Comparison of ENCODE assay signal across 8 cellular contexts in the genomic region with DNA sequence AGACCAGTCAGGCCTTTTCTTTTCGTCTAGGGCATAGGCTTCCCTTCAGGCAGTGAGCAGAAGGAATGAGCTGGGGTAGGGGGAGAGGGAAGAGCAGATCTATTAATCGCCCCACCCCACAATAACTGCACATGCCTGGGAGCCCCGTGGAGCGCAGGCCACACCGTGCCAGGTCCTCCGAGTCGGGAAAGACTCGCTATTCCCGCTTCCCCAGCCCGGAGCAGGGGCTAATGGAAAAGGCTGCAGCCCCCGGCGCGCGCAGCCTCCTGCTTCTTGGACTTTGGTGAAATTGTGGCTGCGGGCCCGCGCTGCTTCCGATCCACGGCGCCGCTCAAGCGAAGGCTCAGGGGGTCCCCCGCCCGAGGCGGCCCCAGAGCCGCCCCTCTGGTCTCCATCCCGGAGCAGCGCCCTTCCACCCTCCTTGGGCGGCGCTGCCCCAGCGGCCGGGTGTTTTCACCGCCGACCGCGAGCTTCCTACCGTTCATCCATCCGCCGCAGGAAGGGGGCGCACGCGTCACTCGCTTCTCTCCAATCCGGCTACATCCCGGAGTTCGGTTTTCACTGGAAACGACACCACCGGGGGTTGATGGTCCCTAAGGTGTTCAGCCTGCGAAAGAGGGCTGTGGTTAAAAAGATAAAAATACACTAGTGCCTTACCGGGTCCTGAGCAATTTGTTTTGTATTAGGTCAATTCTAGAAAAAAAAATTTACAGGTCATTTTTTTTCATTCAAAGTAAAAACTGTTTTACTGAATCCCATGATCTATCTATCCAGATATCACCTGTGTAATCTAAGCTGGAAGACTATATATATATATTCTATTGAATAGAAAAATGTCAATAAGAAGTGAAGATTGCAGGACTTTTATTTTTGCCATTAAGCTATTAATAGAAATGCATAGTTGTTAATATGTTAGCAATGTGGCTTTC. TPM values are rescaled to one million over a fixed set of nuclear protein-coding genes. Genes with fewer than 3 reads are reported as not detected.
DNase-seq lines count a peak whose midpoint lies in the region; ATAC-seq and TF ChIP-seq lines count a peak whose summit lies in the region.

No MANE protein-coding gene starts in this region.

- H3K4me1 ChIP-seq in HCT116 (ENCODE audit: control insufficient read depth in 1 of 2, insufficient read depth in 2 of 2, low read length in 2 of 2): peaks cover 3 to 16% of the 10 kb centered on the region in 2 experiments; a peak in 3 of 4 replicates

- TF ChIP-seq CTCF in HCT116 (IDR thresholded peaks at IDR 0.05 in 2 of 3, conservative IDR thresholded peaks at IDR 0.05 in 1 of 3; ENCODE audit: borderline replicate concordance in 1 of 3, insufficient read depth in 1 of 3, low read depth in 2 of 3, low read length in 2 of 3): peak; percentile 81 to 87 (median 81)
- TF ChIP-seq CTCF in endothelial cell (IDR thresholded peaks at IDR 0.05; ENCODE audit: unreplicated experiment): peak; percentile 75

- ATAC-seq in HCT116: peak; percentile 74
- no peak for ATAC-seq in stimulated activated memory B cell treated with anti-CD40 and anti-IgM and Interleukin-4, amounts not matched to agents 10 μg/mL and 1 μg/mL and 100 μg/mL, for 72 hours
- no peak for ATAC-seq in HG03280 (IDR thresholded peaks at IDR 0.05; ENCODE audit: unreplicated experiment)

- H3K36me3 Mint-ChIP-seq in endothelial cell (ENCODE audit: low read depth, unreplicated experiment): no peaks in the 10 kb centered on the region
- no peaks in the 10 kb centered on the region for H3K36me3 Mint-ChIP-seq in stimulated activated memory B cell treated with anti-CD40 and anti-IgM and Interleukin-4, amounts not matched to agents 10 μg/mL and 1 μg/mL and 100 μg/mL, for 72 hours

- peak overlapping the region; percentile 73 for H3K4me2 ChIP-seq in HCT116 (ENCODE audit: low read length)

- H3K27me3 ChIP-seq in HCT116 (ENCODE audit: insufficient read depth, low read length): no peaks in the 10 kb centered on the region

- H3K27ac Mint-ChIP-seq in endothelial cell (ENCODE audit: unreplicated experiment): no peak overlapping the region
- no peak overlapping the region for H3K27ac Mint-ChIP-seq in stimulated activated memory B cell treated with anti-CD40 and anti-IgM and Interleukin-4, amounts not matched to agents 10 μg/mL and 1 μg/mL and 100 μg/mL, for 72 hours

- TF ChIP-seq RAD21 in HCT116 (IDR thresholded peaks at IDR 0.05; ENCODE audit: low read depth): peak; percentile 82

- no peaks in the 10 kb centered on the region for H3K79me2 ChIP-seq in HCT116 (ENCODE audit: insufficient read depth, low read length)

- CTCF ChIA-PET in HCT116 (lab: Charles Lee): interaction anchor here (0.7 to 2.3 kb wide), 16 partner anchors 9 to 604 kb away, joined by 3 to 9 read pairs (median 3); a partner anchor contains a TSS

- peak; percentile 4 for DNase-seq in DMS153 (lab: John Stamatoyannopoulos, UW)
- peak; percentile 36 for DNase-seq in HCT116 (ENCODE audit: low read depth, low spot score)
- peak; percentile 67 for DNase-seq in NCI-H2171 treated with DMSO at 0.1 percent for 48 hours (lab: John Stamatoyannopoulos, UW)
- DNase-seq in activated CD4-positive, alpha-beta T cell treated with anti-CD3 and anti-CD28 coated beads, Interleukin-2, amount 50 U/mL, for 1 hour: peak; percentile 27
- peak; percentile 89 for DNase-seq in endothelial cell (ENCODE audit: low spot score)
- DNase-seq in lung microvascular endothelial cell (ENCODE audit: low read depth in 2 of 2): peak; percentile 71 to 82

- H3K9ac ChIP-seq in HCT116 (ENCODE audit: low read length): no peak overlapping the region

- H3K9me3 ChIP-seq in HCT116 (ENCODE audit: control insufficient read depth in 1 of 2, insufficient read depth in 1 of 2, low read depth in 1 of 2, low read length in 2 of 2): no peaks in the 10 kb centered on the region

- H3K4me1 Mint-ChIP-seq in endothelial cell (ENCODE audit: unreplicated experiment): no peaks in the 10 kb centered on the region
- H3K4me1 Mint-ChIP-seq in stimulated activated memory B cell treated with anti-CD40 and anti-IgM and Interleukin-4, amounts not matched to agents 10 μg/mL and 1 μg/mL and 100 μg/mL, for 72 hours: peaks cover 15% of the 10 kb centered on the region

- H4K20me1 ChIP-seq in HCT116 (ENCODE audit: insufficient read depth): no peaks in the 10 kb centered on the region

- no peaks in the 10 kb centered on the region for H3K9me3 Mint-ChIP-seq in endothelial cell (ENCODE audit: unreplicated experiment)
- no peaks in the 10 kb centered on the region for H3K9me3 Mint-ChIP-seq in stimulated activated memory B cell treated with anti-CD40 and anti-IgM and Interleukin-4, amounts not matched to agents 10 μg/mL and 1 μg/mL and 100 μg/mL, for 72 hours

- RAD21 ChIA-PET in HCT116 (lab: Charles Lee; ENCODE audit: low non-redundant PET in 1 of 2, low total read pairs in 2 of 2, uncharacterized antibody in 2 of 2, unreplicated experiment in 2 of 2): interaction anchor here in 1 of 2 experiments (0.7 to 0.9 kb wide), 2 partner anchors 109 to 608 kb away, joined by 3 read pairs; no protein-coding TSS in a partner anchor

- H3K36me3 ChIP-seq in HCT116 (ENCODE audit: control insufficient read depth in 1 of 2, insufficient read depth in 2 of 2, low read length in 2 of 2): no peaks in the 10 kb centered on the region

- H3K4me3 ChIP-seq in HCT116 (replicated peaks in 1 of 2; ENCODE audit: low read depth in 1 of 2, low read length in 2 of 2): peak overlapping the region; percentile 23 to 44; a peak in 3 of 4 replicates

- H3K9me2 ChIP-seq in HCT116 (ENCODE audit: insufficient read depth): no peaks in the 10 kb centered on the region

- no peak overlapping the region for H3K4me3 Mint-ChIP-seq in endothelial cell (ENCODE audit: unreplicated experiment)
- H3K4me3 Mint-ChIP-seq in stimulated activated memory B cell treated with anti-CD40 and anti-IgM and Interleukin-4, amounts not matched to agents 10 μg/mL and 1 μg/mL and 100 μg/mL, for 72 hours: peak overlapping the region; percentile 36

- H2AFZ ChIP-seq in HCT116 (ENCODE audit: low read depth, low read length, poor library complexity, severe bottlenecking): peak overlapping the region; percentile 95

- no peak overlapping the region for H3K27ac ChIP-seq in HCT116 (ENCODE audit: low read depth, low read length)

- intact Hi-C loops in HCT116 (cut with micrococcal nuclease): loop anchor here (1.0 to 10.0 kb wide), 3 partner anchors 113 to 654 kb away; a partner anchor contains a TSS

- POLR2A ChIA-PET in HCT116 (lab: Charles Lee): interaction anchor here (1.3 kb wide), 1 partner anchor 23 kb away, joined by 4 read pairs; no protein-coding TSS in a partner anchor

- BruUV-seq in HCT116 (replicated peaks; lab: Mats Ljungman, UMichigan): no TSS peak

- TF ChIP-seq POLR2A in HCT116 (IDR thresholded peaks at IDR 0.05; ENCODE audit: borderline replicate concordance, extremely low read depth, insufficient read depth, insufficient read length): no peak

- H3K27me3 Mint-ChIP-seq in endothelial cell (ENCODE audit: unreplicated experiment): peaks cover 1% of the 10 kb centered on the region
- peaks cover 87% of the 10 kb centered on the region for H3K27me3 Mint-ChIP-seq in stimulated activated memory B cell treated with anti-CD40 and anti-IgM and Interleukin-4, amounts not matched to agents 10 μg/mL and 1 μg/mL and 100 μg/mL, for 72 hours

TF ChIP-seq in HCT116, 20 proteins besides CTCF, POLR2A, EP300 and RAD21 (continues in another document):
- TF ChIP-seq EZH2phosphoT487 (IDR thresholded peaks at IDR 0.05; ENCODE audit: borderline replicate concordance) (no peak), JUND (IDR thresholded peaks at IDR 0.05) (no peak), POLR2AphosphoS5 (IDR thresholded peaks at IDR 0.05; ENCODE audit: low read depth, low read length) (no peak), EGR1 (IDR thresholded peaks at IDR 0.05; ENCODE audit: low read depth) (no peak), SRF (IDR thresholded peaks at IDR 0.05; ENCODE audit: low read depth) (no peak), ELF1 (IDR thresholded peaks at IDR 0.05; ENCODE audit: borderline replicate concordance, low read depth) (no peak), CEBPB (IDR thresholded peaks at IDR 0.05; ENCODE audit: low read depth) (no peak), EZH2 (IDR thresholded peaks at IDR 0.05) (no peak), FOSL1 (IDR thresholded peaks at IDR 0.05; ENCODE audit: low read depth) (no peak)
- TF ChIP-seq, protein P1, sequence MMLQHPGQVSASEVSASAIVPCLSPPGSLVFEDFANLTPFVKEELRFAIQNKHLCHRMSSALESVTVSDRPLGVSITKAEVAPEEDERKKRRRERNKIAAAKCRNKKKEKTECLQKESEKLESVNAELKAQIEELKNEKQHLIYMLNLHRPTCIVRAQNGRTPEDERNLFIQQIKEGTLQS (IDR thresholded peaks at IDR 0.05): no peak
- TF ChIP-seq, protein P2, sequence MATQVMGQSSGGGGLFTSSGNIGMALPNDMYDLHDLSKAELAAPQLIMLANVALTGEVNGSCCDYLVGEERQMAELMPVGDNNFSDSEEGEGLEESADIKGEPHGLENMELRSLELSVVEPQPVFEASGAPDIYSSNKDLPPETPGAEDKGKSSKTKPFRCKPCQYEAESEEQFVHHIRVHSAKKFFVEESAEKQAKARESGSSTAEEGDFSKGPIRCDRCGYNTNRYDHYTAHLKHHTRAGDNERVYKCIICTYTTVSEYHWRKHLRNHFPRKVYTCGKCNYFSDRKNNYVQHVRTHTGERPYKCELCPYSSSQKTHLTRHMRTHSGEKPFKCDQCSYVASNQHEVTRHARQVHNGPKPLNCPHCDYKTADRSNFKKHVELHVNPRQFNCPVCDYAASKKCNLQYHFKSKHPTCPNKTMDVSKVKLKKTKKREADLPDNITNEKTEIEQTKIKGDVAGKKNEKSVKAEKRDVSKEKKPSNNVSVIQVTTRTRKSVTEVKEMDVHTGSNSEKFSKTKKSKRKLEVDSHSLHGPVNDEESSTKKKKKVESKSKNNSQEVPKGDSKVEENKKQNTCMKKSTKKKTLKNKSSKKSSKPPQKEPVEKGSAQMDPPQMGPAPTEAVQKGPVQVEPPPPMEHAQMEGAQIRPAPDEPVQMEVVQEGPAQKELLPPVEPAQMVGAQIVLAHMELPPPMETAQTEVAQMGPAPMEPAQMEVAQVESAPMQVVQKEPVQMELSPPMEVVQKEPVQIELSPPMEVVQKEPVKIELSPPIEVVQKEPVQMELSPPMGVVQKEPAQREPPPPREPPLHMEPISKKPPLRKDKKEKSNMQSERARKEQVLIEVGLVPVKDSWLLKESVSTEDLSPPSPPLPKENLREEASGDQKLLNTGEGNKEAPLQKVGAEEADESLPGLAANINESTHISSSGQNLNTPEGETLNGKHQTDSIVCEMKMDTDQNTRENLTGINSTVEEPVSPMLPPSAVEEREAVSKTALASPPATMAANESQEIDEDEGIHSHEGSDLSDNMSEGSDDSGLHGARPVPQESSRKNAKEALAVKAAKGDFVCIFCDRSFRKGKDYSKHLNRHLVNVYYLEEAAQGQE (IDR thresholded peaks at IDR 0.05; ENCODE audit: low read depth): no peak
- TF ChIP-seq, protein P3, sequence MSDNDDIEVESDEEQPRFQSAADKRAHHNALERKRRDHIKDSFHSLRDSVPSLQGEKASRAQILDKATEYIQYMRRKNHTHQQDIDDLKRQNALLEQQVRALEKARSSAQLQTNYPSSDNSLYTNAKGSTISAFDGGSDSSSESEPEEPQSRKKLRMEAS (IDR thresholded peaks at IDR 0.05): no peak

RNA-seq across cellular contexts. Expression of a gene that starts 4.4 kb away (rescaled TPM):
- total RNA-seq in HCT116 (2021; ENCODE audit: unreplicated experiment) (3.3 TPM), endothelial cell (ENCODE audit: unreplicated experiment) (1.7 TPM), lung microvascular endothelial cell (43.4 and 62.7 TPM in 2 replicates)
- polyA plus RNA-seq in HCT116 (2012): 2.4 and 2.9 TPM in 2 replicates

Comparison
In these comparisons a context has a peak if more than half of its experiments do, and no peak if none do; other contexts are left out.
1. DNase-seq: peak in every context shown above with its lines; median percentile 89 in endothelial cell; 76 in lung microvascular endothelial cell; 67 in NCI-H2171 treated with DMSO at 0.1 percent for 48 hours; 36 in HCT116; 27 in activated CD4-positive, alpha-beta T cell treated with anti-CD3 and anti-CD28 coated beads, Interleukin-2, amount 50 U/mL, for 1 hour; 4 in DMS153.
2. RNA of a gene that starts 4.4 kb away (total RNA-seq): 43.4 to 62.7 TPM in lung microvascular endothelial cell; 3.3 TPM in HCT116 (single experiment) and 1.7 TPM in endothelial cell (single experiment); every median in the first group is over 10 times any median in the second.